Comparison of ENCODE assay signal across 6 cellular contexts in genomic region chr14:94079891-94080605, GRCh38. TPM values are rescaled to one million over a fixed set of nuclear protein-coding genes. Genes with fewer than 3 reads are reported as not detected.
DNase-seq lines count a peak whose midpoint lies in the region; TF ChIP-seq lines count a peak whose summit lies in the region.

No MANE protein-coding gene starts in this region.

- no peak for TF ChIP-seq POLR2A in sigmoid colon (IDR thresholded peaks at IDR 0.05)

- intact Hi-C loops in sigmoid colon (cut with DNase I) = loop anchor here (2.0 kb wide), 2 partner anchors 49 to 95 kb away; partner anchors contain the start of genes IFI27L2 and PPP4R4

- H3K9me3 ChIP-seq in ectodermal cell (ENCODE audit: control insufficient read depth, low read length) (peaks cover 1% of the 10 kb centered on the region), sigmoid colon (no peaks in the 10 kb centered on the region)

- H3K36me3 ChIP-seq in ectodermal cell (ENCODE audit: control insufficient read depth, insufficient read depth, low read length) = peaks cover 18% of the 10 kb centered on the region
- peaks cover 0 to 22% (median 7%) of the 10 kb centered on the region in 4 donors for H3K36me3 ChIP-seq in sigmoid colon

- TF ChIP-seq CTCF in sigmoid colon (IDR thresholded peaks at IDR 0.05) = no peak

- H3K4me3 ChIP-seq in ectodermal cell (ENCODE audit: insufficient read depth, low read depth, low read length) (peak overlapping the region; percentile 92), sigmoid colon (peak overlapping the region; percentile 88 to 98 (median 92))

- TF ChIP-seq EP300 in sigmoid colon (IDR thresholded peaks at IDR 0.05) = no peak

- H3K27me3 ChIP-seq in ectodermal cell (ENCODE audit: control insufficient read depth, insufficient read depth, low read length, poor library complexity, severe bottlenecking) (no peaks in the 10 kb centered on the region), sigmoid colon (no peaks in the 10 kb centered on the region)

- 25% methylated on average over 13 of the region's 13 CpGs for WGBS in ectodermal cell, 2 experiments
- 3 to 4% methylated on average over 13 of the region's 13 CpGs for WGBS in sigmoid colon, 2 donors

- DNase-seq in DMS79 treated with DMSO at 0.1 percent for 48 hours (lab: John Stamatoyannopoulos, UW) = peak; percentile 65
- DNase-seq in DMS79 (lab: John Stamatoyannopoulos, UW) = no peak
- no peak for DNase-seq in sigmoid colon
- no peak for DNase-seq in NCI-H774 (lab: John Stamatoyannopoulos, UW)
- DNase-seq in T-helper 9 cell = no peak

- H3K27ac ChIP-seq in ectodermal cell (ENCODE audit: insufficient read depth, low read depth, low read length, poor library complexity, severe bottlenecking) (no peak overlapping the region), sigmoid colon (peak overlapping the region; percentile 88 to 97 (median 95))

- peaks cover 22% of the 10 kb centered on the region for H3K4me1 ChIP-seq in ectodermal cell (ENCODE audit: control insufficient read depth, insufficient read depth, low read length)
- H3K4me1 ChIP-seq in sigmoid colon = peaks cover 0 to 58% (median 47%) of the 10 kb centered on the region in 4 donors

RNA-seq across cellular contexts. Expression of gene DDX24, which starts 1.0 kb away (rescaled TPM):
- polyA plus RNA-seq in ectodermal cell (2013, experiment 1 of 4) = 173 TPM
- polyA plus RNA-seq in ectodermal cell (2013, experiment 2 of 4) = 158 TPM
- polyA plus RNA-seq in ectodermal cell (2013, experiment 3 of 4) = 118 TPM
- 131 TPM for polyA plus RNA-seq in ectodermal cell (2013, experiment 4 of 4)
- total RNA-seq in sigmoid colon = 100 to 1,000 TPM; 109 to 147 (median 133) TPM
- 10 to 100 TPM; 42.5 to 63.5 (median 43.2) TPM for polyA plus RNA-seq in sigmoid colon

RNA-seq across cellular contexts. Expression of gene IFI27L1, which starts 1.1 kb away (rescaled TPM):
- polyA plus RNA-seq in ectodermal cell (2013, experiment 1 of 4) = 31.1 TPM
- polyA plus RNA-seq in ectodermal cell (2013, experiment 2 of 4) = 32.9 TPM
- 24.0 TPM for polyA plus RNA-seq in ectodermal cell (2013, experiment 3 of 4)
- polyA plus RNA-seq in ectodermal cell (2013, experiment 4 of 4) = 23.3 TPM
- 1 to 10 TPM; 6.7 to 8.6 (median 7.7) TPM for total RNA-seq in sigmoid colon
- polyA plus RNA-seq in sigmoid colon = 10 to 100 TPM; 25.1 to 49.5 (median 30.6) TPM

RNA-seq across cellular contexts. Expression of gene IFI27, which starts 30.5 kb away (rescaled TPM):
- polyA plus RNA-seq in ectodermal cell (2013, experiment 1 of 4) = 6.6 TPM
- 6.3 TPM for polyA plus RNA-seq in ectodermal cell (2013, experiment 2 of 4)
- polyA plus RNA-seq in ectodermal cell (2013, experiment 3 of 4) = 6.1 TPM
- 5.8 TPM for polyA plus RNA-seq in ectodermal cell (2013, experiment 4 of 4)
- 100 to 1,000 TPM in 2 of 4 donors, 10 to 100 TPM in 2; 25.2 to 183 (median 98.3) TPM for total RNA-seq in sigmoid colon
- polyA plus RNA-seq in sigmoid colon = 1,000 to 10,000 TPM; 1,595 to 3,562 (median 2,792) TPM

RNA-seq across cellular contexts. Expression of gene IFI27L2, which starts 49.4 kb away (rescaled TPM):
- 53.4 TPM for polyA plus RNA-seq in ectodermal cell (2013, experiment 1 of 4)
- polyA plus RNA-seq in ectodermal cell (2013, experiment 2 of 4) = 56.3 TPM
- 68.5 TPM for polyA plus RNA-seq in ectodermal cell (2013, experiment 3 of 4)
- polyA plus RNA-seq in ectodermal cell (2013, experiment 4 of 4) = 90.3 TPM
- 100 to 1,000 TPM in 2 of 4 donors, 10 to 100 TPM in 2; 47.9 to 145 (median 91.7) TPM for total RNA-seq in sigmoid colon
- 100 to 1,000 TPM in 1 of 3 donors, 10 to 100 TPM in 2; 63.1 to 126 (median 84.7) TPM for polyA plus RNA-seq in sigmoid colon

RNA-seq across cellular contexts. Expression of gene OTUB2, which starts 53.9 kb away (rescaled TPM):
- polyA plus RNA-seq in ectodermal cell (2013, experiment 1 of 4) = 8.7 TPM
- 8.8 TPM for polyA plus RNA-seq in ectodermal cell (2013, experiment 2 of 4)
- polyA plus RNA-seq in ectodermal cell (2013, experiment 3 of 4) = 8.2 TPM
- polyA plus RNA-seq in ectodermal cell (2013, experiment 4 of 4) = 8.6 TPM
- under 1 TPM; 0.14 to 0.71 (median 0.52) TPM for total RNA-seq in sigmoid colon
- 1 to 10 TPM in 2 of 3 donors, under 1 TPM in 1; 0.60 to 2.3 (median 2.0) TPM for polyA plus RNA-seq in sigmoid colon
